Comparison of ENCODE assay signal across 8 cellular contexts in genomic region chr3:192566706-192567290, GRCh38.
A peak's percentile ranks its signal among the peaks of the same experiment; 100 is the strongest.
DNase-seq lines count a peak whose midpoint lies in the region; ATAC-seq and TF ChIP-seq lines count a peak whose summit lies in the region.

No MANE protein-coding gene starts in this region.

- ATAC-seq in Right ventricle myocardium inferior (peak; percentile 64), HG02885 (IDR thresholded peaks at IDR 0.05; ENCODE audit: poor library complexity, unreplicated experiment) (peak; percentile 84)

- H3K4me2 ChIP-seq in smooth muscle cell, result no peak overlapping the region

- no peaks in the 10 kb centered on the region for H3K9me3 ChIP-seq in smooth muscle cell (replicated peaks; ENCODE audit: low read depth)

- intact Hi-C loops in Right ventricle myocardium inferior (cut with DNase I), result loop anchor here (1.0 to 5.0 kb wide), 4 partner anchors 91 to 237 kb away; no protein-coding TSS in a partner anchor
- intact Hi-C loops in cardiac septum (cut with DNase I), result loop anchor here (2.0 to 10.0 kb wide), 4 partner anchors 92 to 1006 kb away; no protein-coding TSS in a partner anchor

- H3K79me2 ChIP-seq in smooth muscle cell (ENCODE audit: low read depth), result no peaks in the 10 kb centered on the region

- no peaks in the 10 kb centered on the region for H3K4me1 ChIP-seq in smooth muscle cell (ENCODE audit: low read depth)

- no peak overlapping the region for H3K27ac ChIP-seq in smooth muscle cell (ENCODE audit: low read depth)

- no peaks in the 10 kb centered on the region for H4K20me1 ChIP-seq in smooth muscle cell (ENCODE audit: low read depth)

- H3K9ac ChIP-seq in smooth muscle cell (ENCODE audit: low read depth), result no peak overlapping the region

- H3K36me3 ChIP-seq in smooth muscle cell (ENCODE audit: low read depth), result no peaks in the 10 kb centered on the region

- H2AFZ ChIP-seq in smooth muscle cell (ENCODE audit: low read depth), result no peak overlapping the region

- no peaks in the 10 kb centered on the region for H3F3A ChIP-seq in smooth muscle cell (ENCODE audit: low read depth)

- peak; percentile 78 for TF ChIP-seq CTCF in smooth muscle cell (IDR thresholded peaks at IDR 0.05; ENCODE audit: borderline replicate concordance, insufficient read depth, poor library complexity, severe bottlenecking)

- WGBS in smooth muscle cell (ENCODE audit: low lambda C conversion rate), result 16% methylated on average over 6 of the region's 6 CpGs

- H3K4me3 ChIP-seq in smooth muscle cell, result no peak overlapping the region

- H3K27me3 ChIP-seq in smooth muscle cell (ENCODE audit: low read depth), result no peaks in the 10 kb centered on the region

- DNase-seq in Right ventricle myocardium inferior (ENCODE audit: missing footprints) (peak; percentile 77), cardiac septum (ENCODE audit: low spot score) (no peak), NCI-H146 (lab: John Stamatoyannopoulos, UW) (peak; percentile 71), T-helper 1 cell (peak in 4 of 5 donors; percentile 21 to 57 (median 42)), anterior cingulate cortex (lab: John Stamatoyannopoulos, UW) (peak in 55 of 58 donors; percentile 1 to 87 (median 51)), hepatic stellate cell (ENCODE audit: low spot score) (peak; percentile 41), smooth muscle cell (lab: John Stamatoyannopoulos, UW; ENCODE audit: unreplicated experiment) (peak; percentile 10)
